ENCODE assay signal across 1 cellular context in genomic region chr13:113436866-113437265, GRCh38. TPM values are rescaled to one million over a fixed set of nuclear protein-coding genes. Genes with fewer than 3 reads are reported as not detected.
"Had no signal": no experiment of that assay in that cellular context is flagged by ENCODE, and none has a peak within 500 bp of the region (broad histone marks: within the 10 kb centered on the region; RNA-seq: fewer than 3 reads in every experiment).

No MANE protein-coding gene starts in this region.

RNA-seq across cellular contexts. Expression of gene ADPRHL1, which starts 16.4 kb away (rescaled TPM):
- total RNA-seq: RPMI7951 had no signal
